In the genomic region with DNA sequence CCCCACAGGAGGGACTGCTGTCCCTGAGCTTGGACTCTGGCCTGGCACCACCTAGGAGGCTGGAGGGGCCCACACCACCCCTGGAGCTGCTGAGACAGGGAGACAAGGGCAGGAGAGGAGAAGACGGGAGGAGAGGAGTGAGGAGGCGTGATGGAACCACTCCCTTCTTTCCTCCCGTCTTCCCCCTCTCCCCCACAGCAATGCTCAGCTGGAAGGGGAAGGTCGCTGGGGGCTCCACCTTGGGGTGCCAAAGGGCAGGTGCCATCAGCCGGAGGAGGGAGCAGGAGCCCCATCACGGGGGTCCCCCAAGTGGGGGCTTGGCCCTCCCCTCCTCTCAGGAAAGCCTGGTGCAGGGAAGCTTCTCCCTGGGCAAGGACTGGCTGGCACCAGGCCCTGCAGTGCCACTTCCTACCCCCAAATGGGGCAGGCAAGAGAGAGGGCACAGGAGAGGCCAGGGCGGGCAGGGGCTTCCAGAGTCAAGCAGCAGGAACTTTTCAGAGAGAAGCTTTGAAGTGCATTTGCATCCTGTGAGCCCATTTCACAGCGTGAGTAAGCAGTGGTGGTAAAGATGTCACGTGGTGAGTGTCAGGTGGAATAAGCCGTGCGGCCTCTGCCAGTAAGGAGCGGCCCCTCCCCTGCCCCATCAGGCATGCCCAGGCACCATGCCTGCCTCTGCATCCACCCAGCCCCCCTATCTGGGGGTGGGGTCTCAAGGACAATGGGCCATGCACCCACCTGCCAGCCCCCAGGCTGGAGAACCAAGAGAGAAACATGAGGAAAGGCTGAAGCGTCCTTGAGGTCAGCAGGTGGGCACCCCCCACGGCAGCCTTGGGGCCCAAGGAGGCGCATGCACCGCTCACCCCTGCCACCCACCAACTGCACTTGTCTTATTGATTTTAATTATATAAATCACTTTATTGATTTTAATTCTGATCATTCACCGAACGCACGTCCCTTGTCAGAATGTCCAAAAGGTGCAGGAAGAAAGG, we compare ENCODE assay signal across 20 cellular contexts. TPM values are rescaled to one million over a fixed set of nuclear protein-coding genes. Genes with fewer than 3 reads are reported as not detected.
"Had no signal": no experiment of that assay in that cellular context is flagged by ENCODE, and none has a peak within 500 bp of the region (broad histone marks: within the 10 kb centered on the region; RNA-seq: fewer than 3 reads in every experiment).

No MANE protein-coding gene starts in this region.

- H3K27ac ChIP-seq: cardiac muscle cell, left lung, prostate gland, stomach, testis, upper lobe of right lung had no signal

- H3K27me3 ChIP-seq: testis had no signal

- H3K36me3 ChIP-seq: cardiac muscle cell, left lung, prostate gland, stomach, upper lobe of right lung had no signal

- H3K9me3 Mint-ChIP-seq: natural killer cell had no signal

- H3K4me3 Mint-ChIP-seq: memory B cell, natural killer cell had no signal

- H3K4me3 ChIP-seq: cardiac muscle cell, left lung, prostate gland, stomach, testis, upper lobe of right lung had no signal

- H3K36me3 Mint-ChIP-seq: memory B cell, natural killer cell had no signal

- ATAC-seq: left lung, natural killer cell, sciatic nerve, upper lobe of right lung had no signal

- FAIRE-seq: colon, endometrium had no signal

- H3K27ac Mint-ChIP-seq: memory B cell, natural killer cell had no signal

- DNase-seq: activated CD4-positive, alpha-beta T cell treated with anti-CD3 and anti-CD28 coated beads, Interleukin-2, amount 50 U/mL, for 1 hour; activated naive CD4-positive, alpha-beta T cell treated with anti-CD3 and anti-CD28 coated beads, Interleukin-2, amount 50 U/mL, for 16 hours; activated T-cell treated with anti-CD3 and anti-CD28 coated beads for 4 hours; islet precursor cell; natural killer cell; occipital lobe; stimulated activated CD4-positive, alpha-beta T cell treated with anti-CD3 and anti-CD28 coated beads, Interleukin-12 subunit alpha, Interleukin-12 subunit beta, amount 100 ng/mL, for 4 hours; stimulated activated CD4-positive, alpha-beta T cell treated with anti-CD3 and anti-CD28 coated beads, Interleukin-2, amount 100 ng/mL, for 24 hours; stomach; T-helper 9 cell; testis; upper lobe of right lung had no signal

- H3K9me3 ChIP-seq: left lung, prostate gland, stomach, testis, upper lobe of right lung had no signal

RNA-seq across cellular contexts. Expression of gene IGF2, which starts 4.9 kb away (rescaled TPM):
- total RNA-seq: natural killer cell had no signal

RNA-seq across cellular contexts. Expression of gene INS, which starts 26.7 kb away (rescaled TPM):
- total RNA-seq: activated CD8-positive, alpha-beta memory T cell treated with anti-CD3 and anti-CD28 coated beads for 36 hours; cardiac muscle cell; left lung; natural killer cell; occipital lobe; prostate gland; stomach; testis; upper lobe of right lung had no signal
- polyA plus RNA-seq: cardiac muscle cell had no signal

RNA-seq across cellular contexts. Expression of gene TH, which starts 37.3 kb away (rescaled TPM):
- total RNA-seq: activated CD8-positive, alpha-beta memory T cell treated with anti-CD3 and anti-CD28 coated beads for 36 hours; cardiac muscle cell; natural killer cell; occipital lobe; stomach; upper lobe of right lung had no signal
- polyA plus RNA-seq: cardiac muscle cell had no signal
